In genomic region chr21:46146856-46147255, GRCh38 we compare ENCODE assay signal across 15 cellular contexts. TPM values are rescaled to one million over a fixed set of nuclear protein-coding genes. Genes with fewer than 3 reads are reported as not detected.
A peak's percentile ranks its signal among the peaks of the same experiment; 100 is the strongest.
DNase-seq lines count a peak whose midpoint lies in the region; ATAC-seq, FAIRE-seq and TF ChIP-seq lines count a peak whose summit lies in the region.
"Had no signal": no experiment of that assay in that cellular context is flagged by ENCODE, and none has a peak within 500 bp of the region (broad histone marks: within the 10 kb centered on the region; RNA-seq: fewer than 3 reads in every experiment).

No MANE protein-coding gene starts in this region.

- no peak for TF ChIP-seq EP300 in HepG2 (IDR thresholded peaks at IDR 0.05; ENCODE audit: low read depth in 2 of 2, low read length in 2 of 2)
- TF ChIP-seq EP300 in HepG2 (CRISPR knock-in tag; IDR thresholded peaks at IDR 0.05; ENCODE audit: borderline replicate concordance), result no peak

- no peak for ATAC-seq in IMR-90 (ENCODE audit: low read depth)
- ATAC-seq in GM18505 (IDR thresholded peaks at IDR 0.05; ENCODE audit: unreplicated experiment), result no peak
- ATAC-seq in HepG2, result no peak
- ATAC-seq in GM21529 (IDR thresholded peaks at IDR 0.05; ENCODE audit: unreplicated experiment), result no peak
- ATAC-seq: CD8-positive, alpha-beta T cell had no signal

- H3K9ac ChIP-seq in IMR-90 (ENCODE audit: low read depth, low read length) (no peak overlapping the region), HepG2 (ENCODE audit: insufficient read depth, low read depth, low read length) (no peak overlapping the region)

- no peaks in the 10 kb centered on the region for H3K9me1 ChIP-seq in IMR-90 (ENCODE audit: insufficient read depth, low read length)

- H2AFZ ChIP-seq in IMR-90 (replicated peaks; ENCODE audit: low read length, poor library complexity) (no peak overlapping the region), HepG2 (ENCODE audit: low read length) (no peak overlapping the region)

- no peak overlapping the region for H4K8ac ChIP-seq in IMR-90 (ENCODE audit: low read depth in 2 of 2, low read length in 2 of 2)

- H2AK9ac ChIP-seq in IMR-90 (replicated peaks; ENCODE audit: low read depth, low read length, poor library complexity), result peak overlapping the region; percentile 8

- H3K36me3 ChIP-seq in IMR-90 (ENCODE audit: control insufficient read depth, insufficient read depth, low read length) (no peaks in the 10 kb centered on the region), prostate gland (no peaks in the 10 kb centered on the region), HepG2 (replicated peaks in 1 of 2; ENCODE audit: control insufficient read depth in 1 of 2, insufficient read depth in 2 of 2, low read length in 2 of 2) (peaks cover 8 to 28% of the 10 kb centered on the region in 2 experiments; a peak in 4 of 5 replicates)
- H3K36me3 ChIP-seq: thoracic aorta had no signal

- H3K4me2 ChIP-seq in IMR-90 (ENCODE audit: low read depth, low read length) (no peak overlapping the region), HepG2 (ENCODE audit: low read depth, low read length) (no peak overlapping the region)

- no peak overlapping the region for H3K4me3 ChIP-seq in IMR-90 (ENCODE audit: insufficient read depth, low read depth, low read length)
- no peak overlapping the region for H3K4me3 ChIP-seq in prostate gland
- H3K4me3 ChIP-seq in HepG2 (replicated peaks in 1 of 3; ENCODE audit: insufficient read depth in 1 of 3, low read depth in 2 of 3, low read length in 3 of 3), result no peak overlapping the region
- H3K4me3 ChIP-seq: GM12878, thoracic aorta had no signal

- no peaks in the 10 kb centered on the region for H3K79me2 ChIP-seq in HepG2 (ENCODE audit: insufficient read depth, low read length)

- no peak overlapping the region for H3K14ac ChIP-seq in IMR-90 (replicated peaks; ENCODE audit: low read depth, low read length)

- DNase-seq in IMR-90 (no peak), islet precursor cell (peak; percentile 83), prostate gland (ENCODE audit: low spot score) (no peak), HepG2 (ENCODE audit: low spot score) (no peak), NCI-H345 (lab: John Stamatoyannopoulos, UW) (no peak)
- DNase-seq: NK-92 treated with Interleukin-12 subunit alpha and Interleukin-12 subunit beta, amount 100 ng/mL, for 24 hours; stimulated activated naive B cell treated with anti-CD40 and anti-IgM and Interleukin-4, amounts not matched to agents 10 μg/mL and 1 μg/mL and 100 μg/mL, for 72 hours had no signal

- H2BK15ac ChIP-seq in IMR-90 (ENCODE audit: low read depth, low read length), result no peak overlapping the region

- POLR2A ChIA-PET in IMR-90 (lab: Charles Lee; ENCODE audit: unreplicated experiment), result no interaction called here
- POLR2A ChIA-PET in HepG2 (lab: Yijun Ruan, JAX), result no interaction called here

- H2BK20ac ChIP-seq in IMR-90 (ENCODE audit: low read depth, low read length), result no peak overlapping the region

- FAIRE-seq in HepG2 (lab: Jason Lieb, UNC), result no peak
- FAIRE-seq: colon, GM12878 had no signal

- H3K4me1 ChIP-seq in IMR-90 (ENCODE audit: control insufficient read depth, insufficient read depth, low read length) (no peaks in the 10 kb centered on the region), prostate gland (replicated peaks) (no peaks in the 10 kb centered on the region), HepG2 (ENCODE audit: insufficient read depth, low read length) (peaks cover 48% of the 10 kb centered on the region)

- WGBS in IMR-90 (ENCODE audit: extremely low coverage in 2 of 2, insufficient read length in 1 of 2), 2 experiments, result 73% methylated on average over 3 of the region's 14 CpGs; no CpG with 5 or more reads in 1 of the 2 experiments
- 56% methylated on average over 14 of the region's 14 CpGs for WGBS in prostate gland
- 97% methylated on average over 14 of the region's 14 CpGs for WGBS in HepG2 (ENCODE audit: low lambda C conversion rate)

- no peak for TF ChIP-seq POLR2A in IMR-90 (IDR thresholded peaks at IDR 0.05; ENCODE audit: low read depth, low read length)
- TF ChIP-seq POLR2A in prostate gland (IDR thresholded peaks at IDR 0.05), result no peak
- no peak for TF ChIP-seq POLR2A in GM18505 (IDR thresholded peaks at IDR 0.05; ENCODE audit: borderline replicate concordance, extremely low read depth, insufficient read depth, insufficient read length)
- no peak for TF ChIP-seq POLR2A in HepG2 (IDR thresholded peaks at IDR 0.05; ENCODE audit: insufficient read depth in 1 of 2, low read depth in 2 of 2, low read length in 2 of 2)

- H2BK5ac ChIP-seq in IMR-90 (ENCODE audit: low read depth, low read length, poor library complexity, severe bottlenecking), result no peak overlapping the region

- no peak overlapping the region for H2BK120ac ChIP-seq in IMR-90 (ENCODE audit: low read depth, low read length)

- CTCF ChIA-PET in IMR-90 (lab: Yijun Ruan, JAX) (no interaction called here), HepG2 (lab: Yijun Ruan, JAX; ENCODE audit: low intra/inter-chr PET ratio, low total read pairs) (interaction anchor here (0.8 kb wide), 1 partner anchor 179 kb away, joined by 5 read pairs; a partner anchor contains a TSS)

- TF ChIP-seq RAD21 in IMR-90 (IDR thresholded peaks at IDR 0.05; ENCODE audit: low read length) (no peak), HepG2 (CRISPR knock-in tag; IDR thresholded peaks at IDR 0.05) (no peak)

- no peak overlapping the region for H4K5ac ChIP-seq in IMR-90 (ENCODE audit: low read depth, low read length)

- intact Hi-C loops in IMR-90 (cut with micrococcal nuclease), result no loop called here
- intact Hi-C loops in prostate gland (cut with DNase I), result loop anchor here (10.0 kb wide), 1 partner anchor 138 kb away; the partner anchor contains the start of genes MCM3AP and YBEY
- intact Hi-C loops in HepG2 (cut with micrococcal nuclease; ENCODE audit: unreplicated experiment), result loop anchor here (5.0 kb wide), 2 partner anchors 175 kb away; partner anchors contain the start of genes C21orf58 and PCNT

- H2AK5ac ChIP-seq in IMR-90 (ENCODE audit: low read depth, low read length), result no peak overlapping the region

- TF ChIP-seq CTCF in C4-2B (conservative IDR thresholded peaks at IDR 0.05) (no peak), IMR-90 (conservative IDR thresholded peaks at IDR 0.05; ENCODE audit: low read depth, low read length) (no peak), prostate gland (IDR thresholded peaks at IDR 0.05) (no peak), HepG2 (CRISPR knock-in tag; IDR thresholded peaks at IDR 0.05) (no peak)

- in situ Hi-C loops in IMR-90 (cut with MboI; ENCODE audit: low sequenced_read_pairs) (no loop called here), HepG2 (cut with HindIII; ENCODE audit: extremely low pct_ligation_motif_present, low pct_unique_long_range_greater_than_20kb) (no loop called here)

- H3K27me3 ChIP-seq in IMR-90 (ENCODE audit: control insufficient read depth, insufficient read depth, low read length), result no peaks in the 10 kb centered on the region
- no peaks in the 10 kb centered on the region for H3K27me3 ChIP-seq in prostate gland (replicated peaks; ENCODE audit: insufficient read depth)
- H3K27me3 ChIP-seq in HepG2 (ENCODE audit: control insufficient read depth in 1 of 2, insufficient read depth in 2 of 2, low read length in 2 of 2), result no peaks in the 10 kb centered on the region

- no peak overlapping the region for H3K4ac ChIP-seq in IMR-90 (ENCODE audit: low read depth, low read length)

- H3K79me1 ChIP-seq in IMR-90 (ENCODE audit: low read depth in 1 of 2, low read length in 2 of 2), result no peaks in the 10 kb centered on the region

- no peak overlapping the region for H4K91ac ChIP-seq in IMR-90 (ENCODE audit: insufficient read depth, low read depth, low read length)

- no peak overlapping the region for H3K23ac ChIP-seq in IMR-90 (ENCODE audit: low read depth, low read length)

- dilution Hi-C loops in IMR-90 (cut with HindIII; ENCODE audit: low sequenced_read_pairs, unreplicated experiment), result no loop called here

- H4K20me1 ChIP-seq in IMR-90 (ENCODE audit: insufficient read depth, low read length), result no peaks in the 10 kb centered on the region
- H4K20me1 ChIP-seq in HepG2 (ENCODE audit: insufficient read depth, low read length), result 0 out of 2 replicates have a peak, but pooled peaks cover 5% of the 10 kb centered on the region

- BruUV-seq in IMR-90 (replicated peaks; lab: Mats Ljungman, UMichigan) (no TSS peak), HepG2 (replicated peaks; lab: Mats Ljungman, UMichigan) (no TSS peak)

- no peak overlapping the region for H3K18ac ChIP-seq in IMR-90 (ENCODE audit: low read depth, low read length)

- H3K9me3 ChIP-seq in IMR-90 (ENCODE audit: control insufficient read depth, insufficient read depth, low read length) (no peaks in the 10 kb centered on the region), prostate gland (no peaks in the 10 kb centered on the region), HepG2 (ENCODE audit: low read length) (no peaks in the 10 kb centered on the region)
- H3K9me3 ChIP-seq: thoracic aorta had no signal

- peak overlapping the region; percentile 27 for H3K27ac ChIP-seq in C4-2B
- H3K27ac ChIP-seq in IMR-90 (ENCODE audit: insufficient read depth, low read length), result no peak overlapping the region
- H3K27ac ChIP-seq in prostate gland, result peak overlapping the region; percentile 28 to 50
- H3K27ac ChIP-seq in HepG2 (ENCODE audit: extremely low read length, insufficient read depth, low read length), result no peak overlapping the region
- H3K27ac ChIP-seq: thoracic aorta had no signal

- H3K56ac ChIP-seq in IMR-90 (ENCODE audit: extremely low read depth, insufficient read depth, low read length), result no peak overlapping the region

RNA-seq across cellular contexts. Expression of gene FTCD, which starts 8.5 kb away (rescaled TPM):
- total RNA-seq in IMR-90 (2012; rRNA removed), result not detected in 2 replicates
- 0.19 and 0.55 TPM in 2 replicates for polyA plus RNA-seq in IMR-90 (2012; rRNA removed)
- 0.16 and 0.28 TPM in 2 replicates for polyA plus RNA-seq in IMR-90 (2012; cell fraction: cytosol; rRNA removed)
- 2.0 and 4.9 TPM in 2 replicates for polyA plus RNA-seq in IMR-90 (2012; cell fraction: nucleus; rRNA removed; ENCODE audit: low replicate concordance)
- total RNA-seq in prostate gland, result 10 to 100 TPM in 1 of 2 donors, 1 to 10 TPM in 1; 1.4 to 19.0 TPM
- 78.5 and 105 TPM in 2 replicates for total RNA-seq in HepG2 (2016; rRNA removed; fragmentation: Illumina TruSeq; extraction: Trizol)
- 13.1 and 13.2 TPM in 2 replicates for total RNA-seq in HepG2 (2016; cell fraction: cytosol; rRNA removed; fragmentation: Illumina TruSeq; extraction: Trizol; ENCODE audit: low read depth)
- 61.2 and 115 TPM in 2 replicates for total RNA-seq in HepG2 (2016; cell fraction: insoluble cytoplasmic fraction; rRNA removed; fragmentation: Illumina TruSeq; extraction: Trizol)
- total RNA-seq in HepG2 (2016; cell fraction: membrane; rRNA removed; fragmentation: Illumina TruSeq; extraction: Trizol), result 21.0 and 27.4 TPM in 2 replicates
- total RNA-seq in HepG2 (2016; cell fraction: nucleus; rRNA removed; fragmentation: Illumina TruSeq; extraction: Trizol), result 94.5 and 110 TPM in 2 replicates
- 75.7 and 112 TPM in 2 replicates for polyA plus RNA-seq in HepG2 (2011; rRNA removed)
- 34.7 and 61.2 TPM in 2 replicates for polyA plus RNA-seq in HepG2 (2011; cell fraction: cytosol; rRNA removed)
- polyA plus RNA-seq in HepG2 (2011; cell fraction: nucleus; rRNA removed), result 656 and 751 TPM in 2 replicates
- 108 and 140 TPM in 2 replicates for polyA plus RNA-seq in HepG2 (2012)
- polyA plus RNA-seq in HepG2 (2016; cell fraction: cytosol; fragmentation: Illumina TruSeq; extraction: Trizol; ENCODE audit: low read depth), result 11.0 and 12.4 TPM in 2 replicates
- polyA plus RNA-seq in HepG2 (2016; cell fraction: insoluble cytoplasmic fraction; fragmentation: Illumina TruSeq; extraction: Trizol; ENCODE audit: low read depth), result 47.9 and 52.0 TPM in 2 replicates
- 11.9 and 17.7 TPM in 2 replicates for polyA plus RNA-seq in HepG2 (2016; cell fraction: membrane; fragmentation: Illumina TruSeq; extraction: Trizol; ENCODE audit: low read depth)
- polyA plus RNA-seq in HepG2 (2016; cell fraction: nucleus; fragmentation: Illumina TruSeq; extraction: Trizol; ENCODE audit: insufficient read depth, low read depth), result 369 and 379 TPM in 2 replicates
- 0.42 and 84.7 TPM in 2 replicates for polyA minus RNA-seq in HepG2 (2011; rRNA and poly(A)+ RNA removed; ENCODE audit: low replicate concordance)
- polyA minus RNA-seq in HepG2 (2011; cell fraction: cytosol; rRNA and poly(A)+ RNA removed), result 33.3 and 39.2 TPM in 2 replicates
- polyA minus RNA-seq in HepG2 (2011; cell fraction: nucleus; rRNA and poly(A)+ RNA removed), result 93.9 and 118 TPM in 2 replicates
- total RNA-seq: omental fat pad had no signal

RNA-seq across cellular contexts. Expression of gene SPATC1L, which starts 37.4 kb away (rescaled TPM):
- total RNA-seq in IMR-90 (2012; rRNA removed), result 3.1 and 3.8 TPM in 2 replicates
- polyA plus RNA-seq in IMR-90 (2012; rRNA removed), result 17.2 and 23.4 TPM in 2 replicates
- polyA plus RNA-seq in IMR-90 (2012; cell fraction: cytosol; rRNA removed), result 28.0 and 38.2 TPM in 2 replicates
- polyA plus RNA-seq in IMR-90 (2012; cell fraction: nucleus; rRNA removed; ENCODE audit: low replicate concordance), result 19.7 and 57.2 TPM in 2 replicates
- 10 to 100 TPM; 42.0 to 79.4 TPM for total RNA-seq in prostate gland
- 2.8 and 3.3 TPM in 2 replicates for total RNA-seq in HepG2 (2016; rRNA removed; fragmentation: Illumina TruSeq; extraction: Trizol)
- 2.1 and 2.7 TPM in 2 replicates for total RNA-seq in HepG2 (2016; cell fraction: cytosol; rRNA removed; fragmentation: Illumina TruSeq; extraction: Trizol; ENCODE audit: low read depth)
- total RNA-seq in HepG2 (2016; cell fraction: insoluble cytoplasmic fraction; rRNA removed; fragmentation: Illumina TruSeq; extraction: Trizol), result 3.0 and 3.3 TPM in 2 replicates
- total RNA-seq in HepG2 (2016; cell fraction: membrane; rRNA removed; fragmentation: Illumina TruSeq; extraction: Trizol), result 3.0 and 3.8 TPM in 2 replicates
- total RNA-seq in HepG2 (2016; cell fraction: nucleus; rRNA removed; fragmentation: Illumina TruSeq; extraction: Trizol), result 1.5 and 1.7 TPM in 2 replicates
- polyA plus RNA-seq in HepG2 (2011; rRNA removed), result 1.4 and 2.6 TPM in 2 replicates
- 1.4 and 2.8 TPM in 2 replicates for polyA plus RNA-seq in HepG2 (2011; cell fraction: cytosol; rRNA removed)
- polyA plus RNA-seq in HepG2 (2011; cell fraction: nucleus; rRNA removed), result 9.6 and 9.7 TPM in 2 replicates
- polyA plus RNA-seq in HepG2 (2012), result 7.3 and 10.9 TPM in 2 replicates
- 5.4 and 5.7 TPM in 2 replicates for polyA plus RNA-seq in HepG2 (2016; cell fraction: cytosol; fragmentation: Illumina TruSeq; extraction: Trizol; ENCODE audit: low read depth)
- 5.9 and 7.1 TPM in 2 replicates for polyA plus RNA-seq in HepG2 (2016; cell fraction: insoluble cytoplasmic fraction; fragmentation: Illumina TruSeq; extraction: Trizol; ENCODE audit: low read depth)
- polyA plus RNA-seq in HepG2 (2016; cell fraction: membrane; fragmentation: Illumina TruSeq; extraction: Trizol; ENCODE audit: low read depth), result 6.0 and 7.3 TPM in 2 replicates
- polyA plus RNA-seq in HepG2 (2016; cell fraction: nucleus; fragmentation: Illumina TruSeq; extraction: Trizol; ENCODE audit: insufficient read depth, low read depth), result 5.8 and 6.5 TPM in 2 replicates
- polyA minus RNA-seq in HepG2 (2011; rRNA and poly(A)+ RNA removed; ENCODE audit: low replicate concordance), result 2.4 and 3.4 TPM in 2 replicates
- 3.4 and 5.6 TPM in 2 replicates for polyA minus RNA-seq in HepG2 (2011; cell fraction: cytosol; rRNA and poly(A)+ RNA removed)
- polyA minus RNA-seq in HepG2 (2011; cell fraction: nucleus; rRNA and poly(A)+ RNA removed), result 0.77 and 1.6 TPM in 2 replicates

RNA-seq across cellular contexts. Expression of gene COL6A2, which starts 48.9 kb away (rescaled TPM):
- total RNA-seq in IMR-90 (2012; rRNA removed) (208 and 222 TPM in 2 replicates), prostate gland (100 to 1,000 TPM; 198 to 474 TPM), HepG2 (2016; rRNA removed; fragmentation: Illumina TruSeq; extraction: Trizol) (0.07 and 0.14 TPM in 2 replicates)
- polyA plus RNA-seq in IMR-90 (2012; rRNA removed) (1,065 and 1,165 TPM in 2 replicates), HepG2 (2011; rRNA removed) (0.41 and 1.6 TPM in 2 replicates)
- polyA plus RNA-seq in IMR-90 (2012; cell fraction: cytosol; rRNA removed), result 753 and 1,846 TPM in 2 replicates
- polyA plus RNA-seq in IMR-90 (2012; cell fraction: nucleus; rRNA removed; ENCODE audit: low replicate concordance), result 2,830 and 5,552 TPM in 2 replicates
- not detected in 2 replicates for total RNA-seq in HepG2 (2016; cell fraction: cytosol; rRNA removed; fragmentation: Illumina TruSeq; extraction: Trizol; ENCODE audit: low read depth)
- 0.06 TPM in 1 of 2 replicates, not detected in the other for total RNA-seq in HepG2 (2016; cell fraction: insoluble cytoplasmic fraction; rRNA removed; fragmentation: Illumina TruSeq; extraction: Trizol)
- total RNA-seq in HepG2 (2016; cell fraction: membrane; rRNA removed; fragmentation: Illumina TruSeq; extraction: Trizol), result not detected in 2 replicates
- 0.13 and 0.22 TPM in 2 replicates for total RNA-seq in HepG2 (2016; cell fraction: nucleus; rRNA removed; fragmentation: Illumina TruSeq; extraction: Trizol)
- polyA plus RNA-seq in HepG2 (2011; cell fraction: cytosol; rRNA removed), result 0.27 and 0.31 TPM in 2 replicates
- 8.5 and 10.4 TPM in 2 replicates for polyA plus RNA-seq in HepG2 (2011; cell fraction: nucleus; rRNA removed)
- polyA plus RNA-seq in HepG2 (2012), result 0.36 and 0.81 TPM in 2 replicates
- polyA plus RNA-seq in HepG2 (2016; cell fraction: cytosol; fragmentation: Illumina TruSeq; extraction: Trizol; ENCODE audit: low read depth), result not detected in 2 replicates
- not detected in 2 replicates for polyA plus RNA-seq in HepG2 (2016; cell fraction: insoluble cytoplasmic fraction; fragmentation: Illumina TruSeq; extraction: Trizol; ENCODE audit: low read depth)
- polyA plus RNA-seq in HepG2 (2016; cell fraction: membrane; fragmentation: Illumina TruSeq; extraction: Trizol; ENCODE audit: low read depth), result not detected in 2 replicates
- 0.48 and 0.69 TPM in 2 replicates for polyA plus RNA-seq in HepG2 (2016; cell fraction: nucleus; fragmentation: Illumina TruSeq; extraction: Trizol; ENCODE audit: insufficient read depth, low read depth)
- polyA minus RNA-seq in HepG2 (2011; rRNA and poly(A)+ RNA removed; ENCODE audit: low replicate concordance), result 0.44 TPM in 1 of 2 replicates, not detected in the other
- polyA minus RNA-seq in HepG2 (2011; cell fraction: cytosol; rRNA and poly(A)+ RNA removed), result not detected in 2 replicates
- polyA minus RNA-seq in HepG2 (2011; cell fraction: nucleus; rRNA and poly(A)+ RNA removed), result 0.52 and 1.2 TPM in 2 replicates

Comparison
In these comparisons a context has a peak if more than half of its experiments do, and no peak if none do; other contexts are left out.
1. H3K27ac ChIP-seq: peak in C4-2B (single experiment) and prostate gland (2 of 2); none in IMR-90 (single experiment) and HepG2 (single experiment).
2. RNA of gene COL6A2, which starts 48.9 kb away (total RNA-seq): 198 to 474 TPM in prostate gland and 208 to 222 TPM in IMR-90; 0.06 to 0.22 TPM in HepG2; every median in the first group is over 100 times any median in the second.